In genomic region chr17:15958484-15958854, GRCh38 we compare ENCODE assay signal across 11 cellular contexts. TPM values are rescaled to one million over a fixed set of nuclear protein-coding genes. Genes with fewer than 3 reads are reported as not detected.
A peak's percentile ranks its signal among the peaks of the same experiment; 100 is the strongest.
DNase-seq lines count a peak whose midpoint lies in the region; ATAC-seq and TF ChIP-seq lines count a peak whose summit lies in the region.
"Had no signal": no experiment of that assay in that cellular context is flagged by ENCODE, and none has a peak within 500 bp of the region (broad histone marks: within the 10 kb centered on the region; RNA-seq: fewer than 3 reads in every experiment).

No MANE protein-coding gene starts in this region.

- H3K79me2 ChIP-seq in H9 (ENCODE audit: insufficient read depth, low read length) = no peaks in the 10 kb centered on the region; the same call in 1 of the 2 replicates

- H3K18ac ChIP-seq in mesenchymal stem cell (ENCODE audit: low read depth in 1 of 2, low read length in 2 of 2) = peak overlapping the region; percentile 26 to 48
- H3K18ac ChIP-seq in H9 (ENCODE audit: insufficient read length, low read depth, low read length) = no peak overlapping the region

- no peak overlapping the region for H3K9ac ChIP-seq in BLaER1
- H3K9ac ChIP-seq in mesenchymal stem cell (ENCODE audit: low read length) = peak overlapping the region; percentile 87
- H3K9ac ChIP-seq in H9 (ENCODE audit: extremely low read depth, insufficient read length, low read length) = no peak overlapping the region

- H3K23me2 ChIP-seq in H9 (ENCODE audit: insufficient read length, low read depth, low read length, poor library complexity, severe bottlenecking) = no peaks in the 10 kb centered on the region

- TF ChIP-seq CTCF in HL-60 (IDR thresholded peaks at IDR 0.05; ENCODE audit: insufficient read depth, low read length) (no peak), H9 (conservative IDR thresholded peaks at IDR 0.05) (no peak)

- H3K4ac ChIP-seq in mesenchymal stem cell (ENCODE audit: low read depth in 1 of 2, low read length in 2 of 2) = peak overlapping the region in 1 of 2 experiments; percentile 68
- H3K4ac ChIP-seq in H9 (ENCODE audit: low read depth, low read length) = no peak overlapping the region

- H4K91ac ChIP-seq in mesenchymal stem cell (ENCODE audit: low read length) (peak overlapping the region; percentile 94), H9 (ENCODE audit: insufficient read length, low read depth, low read length) (no peak overlapping the region)

- H3K9me3 Mint-ChIP-seq in activated naive CD8-positive, alpha-beta T cell treated with anti-CD3 and anti-CD28 coated beads for 36 hours = no peaks in the 10 kb centered on the region
- no peaks in the 10 kb centered on the region for H3K9me3 Mint-ChIP-seq in H9
- H3K9me3 Mint-ChIP-seq: CD8-positive, alpha-beta T cell had no signal

- ATAC-seq in GM21825 (IDR thresholded peaks at IDR 0.05; ENCODE audit: unreplicated experiment) = no peak

- H2BK15ac ChIP-seq in mesenchymal stem cell (ENCODE audit: low read depth, poor library complexity, severe bottlenecking) = peak overlapping the region; percentile 39
- H2BK15ac ChIP-seq in H9 (ENCODE audit: low read depth, low read length) = no peak overlapping the region

- H3K56ac ChIP-seq in H9 (ENCODE audit: insufficient read length, low read depth, low read length) = no peak overlapping the region

- H3K4me1 ChIP-seq in BLaER1 (peaks cover 23% of the 10 kb centered on the region), mesenchymal stem cell (ENCODE audit: control insufficient read depth, insufficient read depth, low read depth, low read length) (peaks cover 13% of the 10 kb centered on the region), H9 (ENCODE audit: insufficient read depth, low read length) (peaks cover 6% of the 10 kb centered on the region; the same call in 1 of the 2 replicates)

- H3K14ac ChIP-seq in mesenchymal stem cell (ENCODE audit: low read length in 2 of 2) (no peak overlapping the region), H9 (ENCODE audit: insufficient read depth, low read length) (no peak overlapping the region)

- no peak overlapping the region for H2BK5ac ChIP-seq in mesenchymal stem cell (ENCODE audit: low read depth, low read length, poor library complexity, severe bottlenecking)
- H2BK5ac ChIP-seq in H9 (ENCODE audit: insufficient read length, low read length) = no peak overlapping the region

- H4K20me1 ChIP-seq in BLaER1 (no peaks in the 10 kb centered on the region), H9 (ENCODE audit: control insufficient read depth, insufficient read depth, insufficient read length) (no peaks in the 10 kb centered on the region)

- no peak overlapping the region for H2BK20ac ChIP-seq in H9 (ENCODE audit: low read depth, low read length, poor library complexity, severe bottlenecking)

- H3K4me1 Mint-ChIP-seq in activated naive CD8-positive, alpha-beta T cell treated with anti-CD3 and anti-CD28 coated beads for 36 hours = peaks cover 40% of the 10 kb centered on the region
- H3K4me1 Mint-ChIP-seq in H9 = peaks cover 17 to 23% of the 10 kb centered on the region in 2 experiments

- H3K4me3 ChIP-seq in BLaER1 (no peak overlapping the region), HL-60 (replicated peaks; ENCODE audit: insufficient read depth, low read length) (no peak overlapping the region), mesenchymal stem cell (ENCODE audit: insufficient read depth in 1 of 2, low read depth in 1 of 2, low read length in 2 of 2) (peak overlapping the region in 1 of 2 experiments; percentile 59)

- H3K23ac ChIP-seq in mesenchymal stem cell (ENCODE audit: low read length in 2 of 2) (no peak overlapping the region), H9 (ENCODE audit: insufficient read length, low read depth, low read length) (no peak overlapping the region)

- H3K36me3 ChIP-seq in BLaER1 = no peaks in the 10 kb centered on the region
- no peaks in the 10 kb centered on the region for H3K36me3 ChIP-seq in mesenchymal stem cell (ENCODE audit: control insufficient read depth in 1 of 2, insufficient read depth in 2 of 2, low read depth in 1 of 2, low read length in 2 of 2)

- no peak overlapping the region for H4K5ac ChIP-seq in H9 (ENCODE audit: insufficient read length, low read depth, low read length)

- H2AK5ac ChIP-seq in mesenchymal stem cell (ENCODE audit: low read length, severe bottlenecking) = peak overlapping the region; percentile 33
- no peak overlapping the region for H2AK5ac ChIP-seq in H9 (ENCODE audit: insufficient read length, low read length)

- no peaks in the 10 kb centered on the region for H3K27me3 Mint-ChIP-seq in activated naive CD8-positive, alpha-beta T cell treated with anti-CD3 and anti-CD28 coated beads for 36 hours
- no peaks in the 10 kb centered on the region; the same call in none of the 2 replicates for H3K27me3 Mint-ChIP-seq in H9 (ENCODE audit: low read depth)

- H3T11ph ChIP-seq in H9 (ENCODE audit: low read length) = no peak overlapping the region

- H2BK12ac ChIP-seq in mesenchymal stem cell (ENCODE audit: low read length in 2 of 2) (peak overlapping the region; percentile 59 to 84), H9 (ENCODE audit: insufficient read length, low read depth, low read length) (no peak overlapping the region)

- no peaks in the 10 kb centered on the region for H3K79me1 ChIP-seq in mesenchymal stem cell (replicated peaks; ENCODE audit: low read length, poor library complexity, severe bottlenecking)
- no peaks in the 10 kb centered on the region for H3K79me1 ChIP-seq in H9 (ENCODE audit: insufficient read depth, low read depth, low read length, poor library complexity, severe bottlenecking)

- no peaks in the 10 kb centered on the region for H3K27me3 ChIP-seq in BLaER1
- no peaks in the 10 kb centered on the region for H3K27me3 ChIP-seq in HL-60 (ENCODE audit: insufficient read depth, poor library complexity, severe bottlenecking)
- H3K27me3 ChIP-seq in mesenchymal stem cell (ENCODE audit: control insufficient read depth in 1 of 2, insufficient read depth in 1 of 2, low read length in 2 of 2) = no peaks in the 10 kb centered on the region
- H3K27me3 ChIP-seq in H9 (ENCODE audit: insufficient read depth, low read length) = no peaks in the 10 kb centered on the region

- peaks cover 7% of the 10 kb centered on the region for H3K36me3 Mint-ChIP-seq in activated naive CD8-positive, alpha-beta T cell treated with anti-CD3 and anti-CD28 coated beads for 36 hours
- H3K36me3 Mint-ChIP-seq in H9 (ENCODE audit: insufficient read depth in 1 of 3, low read depth in 3 of 3) = peaks cover 0 to 2% (median 2%) of the 10 kb centered on the region in 3 experiments; a peak in 3 of 7 replicates
- H3K36me3 Mint-ChIP-seq: CD8-positive, alpha-beta T cell had no signal

- H3K27ac Mint-ChIP-seq in activated naive CD8-positive, alpha-beta T cell treated with anti-CD3 and anti-CD28 coated beads for 36 hours = peak overlapping the region; percentile 67
- H3K27ac Mint-ChIP-seq in H9 = peak overlapping the region in 1 of 3 experiments; percentile 0; a peak in 2 of 7 replicates
- H3K27ac Mint-ChIP-seq: CD8-positive, alpha-beta T cell; progenitor cell of endocrine pancreas had no signal

- peak overlapping the region; percentile 9 for H3K4me3 Mint-ChIP-seq in activated naive CD8-positive, alpha-beta T cell treated with anti-CD3 and anti-CD28 coated beads for 36 hours
- H3K4me3 Mint-ChIP-seq in H9 = no peak overlapping the region
- H3K4me3 Mint-ChIP-seq: CD8-positive, alpha-beta T cell had no signal

- H3K27ac ChIP-seq in BLaER1 = 0 out of 2 replicates have a peak overlapping the region, but pooled peaks have one; percentile 30
- H3K27ac ChIP-seq in HL-60 (replicated peaks) = peak overlapping the region; percentile 19; the same call in 1 of the 2 replicates
- H3K27ac ChIP-seq in mesenchymal stem cell (ENCODE audit: low read length, poor library complexity, severe bottlenecking) = peak overlapping the region; percentile 92
- no peak overlapping the region for H3K27ac ChIP-seq in H9 (ENCODE audit: insufficient read length, low read depth, low read length)

- peak in 1 of 2 experiments; percentile 2 for DNase-seq in HL-60 (ENCODE audit: low read depth in 1 of 2, low spot score in 1 of 2)
- DNase-seq in activated naive CD8-positive, alpha-beta T cell treated with anti-CD3 and anti-CD28 coated beads for 36 hours = no peak
- DNase-seq in mesenchymal stem cell = no peak
- no peak for DNase-seq in COLO829 (ENCODE audit: low spot score)
- DNase-seq in DMS153 treated with DMSO at 0.1 percent for 48 hours (lab: John Stamatoyannopoulos, UW; ENCODE audit: unreplicated experiment) = no peak
- DNase-seq in H9 = no peak
- DNase-seq: CD8-positive, alpha-beta T cell; T-helper 9 cell had no signal

- H4K8ac ChIP-seq in mesenchymal stem cell (ENCODE audit: low read length) (peak overlapping the region; percentile 84), H9 (replicated peaks; ENCODE audit: insufficient read length, low read depth, low read length) (no peak overlapping the region)

- no peaks in the 10 kb centered on the region for H3K9me3 ChIP-seq in BLaER1
- H3K9me3 ChIP-seq in mesenchymal stem cell (ENCODE audit: control insufficient read depth, low read length) = no peaks in the 10 kb centered on the region
- H3K9me3 ChIP-seq in H9 (ENCODE audit: control insufficient read depth, low read depth, low read length) = no peaks in the 10 kb centered on the region

- H2BK120ac ChIP-seq in mesenchymal stem cell (ENCODE audit: low read depth, low read length) = peak overlapping the region; percentile 64
- H2BK120ac ChIP-seq in H9 (ENCODE audit: low read depth, low read length, poor library complexity, severe bottlenecking) = no peak overlapping the region

- H3K4me2 ChIP-seq in BLaER1 (peak overlapping the region; percentile 29; the same call in 1 of the 2 replicates), mesenchymal stem cell (ENCODE audit: low read length, poor library complexity, severe bottlenecking) (no peak overlapping the region), H9 (ENCODE audit: insufficient read depth, insufficient read length, low read length) (no peak overlapping the region)

- WGBS in mesenchymal stem cell = 83% methylated on average over 4 of the region's 4 CpGs
- no CpG with 5 or more reads among the region's 4 CpGs for WGBS in H9 (ENCODE audit: extremely low coverage, insufficient read length, low lambda C conversion rate)

- no peak overlapping the region for H2AFZ ChIP-seq in mesenchymal stem cell (ENCODE audit: low read depth, low read length)
- H2AFZ ChIP-seq in H9 (ENCODE audit: low read length) = no peak overlapping the region

RNA-seq across cellular contexts. Expression of gene ADORA2B, which starts 13.5 kb away (rescaled TPM):
- 1 to 10 TPM; 7.0 to 7.1 TPM for total RNA-seq in activated naive CD8-positive, alpha-beta T cell treated with anti-CD3 and anti-CD28 coated beads for 36 hours
- polyA plus RNA-seq in mesenchymal stem cell (2013, experiment 1 of 2) = 23.8 TPM
- polyA plus RNA-seq in mesenchymal stem cell (2013, experiment 2 of 2) = 25.7 TPM
- total RNA-seq in H9 (2021) = 3.1 and 3.2 TPM in 2 replicates
- total RNA-seq: CD8-positive, alpha-beta T cell had no signal

RNA-seq across cellular contexts. Expression of gene ZSWIM7, which starts 41.0 kb away (rescaled TPM):
- total RNA-seq in activated naive CD8-positive, alpha-beta T cell treated with anti-CD3 and anti-CD28 coated beads for 36 hours = 10 to 100 TPM; 10.8 to 13.4 TPM
- polyA plus RNA-seq in mesenchymal stem cell (2013, experiment 1 of 2) = 16.4 TPM
- 16.5 TPM for polyA plus RNA-seq in mesenchymal stem cell (2013, experiment 2 of 2)
- total RNA-seq in H9 (2021) = 35.8 and 37.8 TPM in 2 replicates

RNA-seq across cellular contexts. Expression of gene TTC19, which starts 41.2 kb away (rescaled TPM):
- total RNA-seq in activated naive CD8-positive, alpha-beta T cell treated with anti-CD3 and anti-CD28 coated beads for 36 hours = 10 to 100 TPM; 39.7 to 41.2 TPM
- 14.5 TPM for polyA plus RNA-seq in mesenchymal stem cell (2013, experiment 1 of 2)
- polyA plus RNA-seq in mesenchymal stem cell (2013, experiment 2 of 2) = 15.3 TPM
- total RNA-seq in H9 (2021) = 59.5 and 64.3 TPM in 2 replicates
